In genomic region chr16:2828876-2829430, GRCh38 we compare ENCODE assay signal across 1 cellular context.
TF ChIP-seq lines count a peak whose summit lies in the region.

No MANE protein-coding gene starts in this region.

TF ChIP-seq in HCT116, 20 proteins besides CTCF, POLR2A, EP300 and RAD21 (continued from another document):
- TF ChIP-seq REST (IDR thresholded peaks at IDR 0.05; ENCODE audit: low read depth) (no peak), POLR2AphosphoS5 (IDR thresholded peaks at IDR 0.05; ENCODE audit: low read depth, low read length) (no peak), EZH2phosphoT487 (IDR thresholded peaks at IDR 0.05; ENCODE audit: borderline replicate concordance) (no peak), EZH2 (IDR thresholded peaks at IDR 0.05) (no peak), SP1 (IDR thresholded peaks at IDR 0.05; ENCODE audit: low read depth) (no peak), ATF3 (IDR thresholded peaks at IDR 0.05) (no peak), SRF (IDR thresholded peaks at IDR 0.05; ENCODE audit: low read depth) (no peak), JUND (IDR thresholded peaks at IDR 0.05) (no peak), ZNF274 (IDR thresholded peaks at IDR 0.05; ENCODE audit: low read depth, low read length) (no peak), TCF7L2 (IDR thresholded peaks at IDR 0.05; ENCODE audit: borderline replicate concordance, extremely low read depth, insufficient read depth, insufficient read length) (no peak), EGR1 (IDR thresholded peaks at IDR 0.05; ENCODE audit: low read depth) (no peak)
